13 cellular contexts compared by ENCODE assay signal in genomic region chrX:42519666-42520231, GRCh38.
A peak's percentile ranks its signal among the peaks of the same experiment; 100 is the strongest.
DNase-seq lines count a peak whose midpoint lies in the region; ATAC-seq and TF ChIP-seq lines count a peak whose summit lies in the region.
"Had no signal": no experiment of that assay in that cellular context is flagged by ENCODE, and none has a peak within 500 bp of the region (broad histone marks: within the 10 kb centered on the region; RNA-seq: fewer than 3 reads in every experiment).

No MANE protein-coding gene starts in this region.

- no peaks in the 10 kb centered on the region for H3K36me3 Mint-ChIP-seq in type B pancreatic cell

- TF ChIP-seq CTCF in type B pancreatic cell (conservative IDR thresholded peaks at IDR 0.05): peak; percentile 45

- H3K27me3 Mint-ChIP-seq in type B pancreatic cell: no peaks in the 10 kb centered on the region

- H3K4me3 Mint-ChIP-seq in type B pancreatic cell: no peak overlapping the region

- H3K4me1 Mint-ChIP-seq in type B pancreatic cell (ENCODE audit: unreplicated experiment): peaks cover 5% of the 10 kb centered on the region

- DNase-seq in NCI-H82 (lab: John Stamatoyannopoulos, UW) (peak; percentile 3), NCI-H82 treated with DMSO at 0.1 percent for 48 hours (lab: John Stamatoyannopoulos, UW; ENCODE audit: unreplicated experiment) (no peak), RKO (ENCODE audit: low spot score) (peak; percentile 21), fibroblast of gingiva (ENCODE audit: low read depth) (peak; percentile 13), type B pancreatic cell (ENCODE audit: extremely low spot score, unreplicated experiment) (no peak), hippocampal formation (lab: John Stamatoyannopoulos, UW) (no peak), HK-2 (ENCODE audit: unreplicated experiment) (no peak)
- DNase-seq: cerebellar nuclear complex, glutamatergic neuron, NCI-H1105 treated with DMSO at 0.1 percent for 48 hours, retina, upper lobe of left lung had no signal

- H3K9me3 Mint-ChIP-seq in type B pancreatic cell: peaks cover 5% of the 10 kb centered on the region

- ATAC-seq in GM21825 (IDR thresholded peaks at IDR 0.05; ENCODE audit: unreplicated experiment): no peak

- no peak overlapping the region for H3K27ac Mint-ChIP-seq in type B pancreatic cell

Comparison
In these comparisons a context has a peak if more than half of its experiments do, and no peak if none do; other contexts are left out.
1. DNase-seq: peak in NCI-H82 (single experiment), RKO (single experiment) and fibroblast of gingiva (single experiment); none in NCI-H82 treated with DMSO at 0.1 percent for 48 hours (single experiment), type B pancreatic cell (single experiment), hippocampal formation (0 of 2) and HK-2 (single experiment).